ENCODE assay signal across 8 cellular contexts in genomic region chr12:113980537-113981337, GRCh38. TPM values are rescaled to one million over a fixed set of nuclear protein-coding genes. Genes with fewer than 3 reads are reported as not detected.
DNase-seq lines count a peak whose midpoint lies in the region; ATAC-seq and TF ChIP-seq lines count a peak whose summit lies in the region.

No MANE protein-coding gene starts in this region.

- no peaks in the 10 kb centered on the region for H3K9me3 ChIP-seq in prostate gland

- no peaks in the 10 kb centered on the region for H3K4me1 Mint-ChIP-seq in activated naive CD4-positive, alpha-beta T cell treated with anti-CD3 and anti-CD28 coated beads, Interleukin-2, amount 10 ng/mL, durations not matched to agents 7 days and 5 days

- H3K27me3 ChIP-seq in prostate gland (replicated peaks; ENCODE audit: insufficient read depth): no peaks in the 10 kb centered on the region

- no peaks in the 10 kb centered on the region for H3K36me3 ChIP-seq in prostate gland

- H3K4me3 ChIP-seq in prostate gland: no peak overlapping the region

- peaks cover 17% of the 10 kb centered on the region for H3K27me3 Mint-ChIP-seq in activated naive CD4-positive, alpha-beta T cell treated with anti-CD3 and anti-CD28 coated beads, Interleukin-2, amount 10 ng/mL, durations not matched to agents 7 days and 5 days

- no peaks in the 10 kb centered on the region for H3K9me3 Mint-ChIP-seq in activated naive CD4-positive, alpha-beta T cell treated with anti-CD3 and anti-CD28 coated beads, Interleukin-2, amount 10 ng/mL, durations not matched to agents 7 days and 5 days

- no peak overlapping the region for H3K4me3 Mint-ChIP-seq in activated naive CD4-positive, alpha-beta T cell treated with anti-CD3 and anti-CD28 coated beads, Interleukin-2, amount 10 ng/mL, durations not matched to agents 7 days and 5 days

- peak; percentile 84 to 95 (median 89) for TF ChIP-seq CTCF in prostate gland (IDR thresholded peaks at IDR 0.05)

- no peak overlapping the region for H3K27ac Mint-ChIP-seq in activated naive CD4-positive, alpha-beta T cell treated with anti-CD3 and anti-CD28 coated beads, Interleukin-2, amount 10 ng/mL, durations not matched to agents 7 days and 5 days

- WGBS in prostate gland: 19% methylated on average over 12 of the region's 12 CpGs

- H3K27ac ChIP-seq in prostate gland: no peak overlapping the region

- no peaks in the 10 kb centered on the region for H3K4me1 ChIP-seq in prostate gland (replicated peaks)

- H3K36me3 Mint-ChIP-seq in activated naive CD4-positive, alpha-beta T cell treated with anti-CD3 and anti-CD28 coated beads, Interleukin-2, amount 10 ng/mL, durations not matched to agents 7 days and 5 days: no peaks in the 10 kb centered on the region

- ATAC-seq in GM21526 (IDR thresholded peaks at IDR 0.05; ENCODE audit: low FRiP score, unreplicated experiment): no peak

- DNase-seq in EH (ENCODE audit: low read depth): peak; percentile 79
- peak; percentile 54 for DNase-seq in HK-2 (ENCODE audit: unreplicated experiment)
- peak; percentile 10 for DNase-seq in NCI-H524 treated with DMSO at 0.1 percent for 48 hours (lab: John Stamatoyannopoulos, UW)
- DNase-seq in activated naive CD4-positive, alpha-beta T cell treated with anti-CD3 and anti-CD28 coated beads, Interleukin-2, amount 10 ng/mL, durations not matched to agents 7 days and 5 days: peak; percentile 56
- peak in 40 of 42 donors; percentile 7 to 87 (median 62) for DNase-seq in head of caudate nucleus
- DNase-seq in prostate gland (ENCODE audit: low spot score): peak; percentile 47
- no peak for DNase-seq in activated gamma-delta T cell treated with Interleukin-2 at 50 U/mL for 16 hours

- CTCF ChIA-PET in activated naive CD4-positive, alpha-beta T cell treated with anti-CD3 and anti-CD28 coated beads, Interleukin-2, amount 10 ng/mL, durations not matched to agents 7 days and 5 days (lab: Charles Lee): interaction anchor here (0.5 to 2.4 kb wide), 16 partner anchors 9 to 1937 kb away, joined by 3 to 36 read pairs (median 4); partner anchors contain the start of gene RBM19

- intact Hi-C loops in head of caudate nucleus (cut with DNase I) (loop anchor here (5.0 kb wide), 2 partner anchors 527 to 662 kb away; no protein-coding TSS in a partner anchor), prostate gland (cut with DNase I) (loop anchor here (5.0 kb wide), 1 partner anchor 527 kb away; no protein-coding TSS in a partner anchor)

- TF ChIP-seq POLR2A in prostate gland (IDR thresholded peaks at IDR 0.05): no peak

RNA-seq across cellular contexts. Expression of gene RBM19, which starts 14.6 kb away (rescaled TPM):
- total RNA-seq in prostate gland: 10 to 100 TPM; 27.2 to 49.9 TPM
